ENCODE assay signal across 13 cellular contexts in genomic region chr11:107957109-107957588, GRCh38. TPM values are rescaled to one million over a fixed set of nuclear protein-coding genes. Genes with fewer than 3 reads are reported as not detected.
DNase-seq lines count a peak whose midpoint lies in the region; ATAC-seq and TF ChIP-seq lines count a peak whose summit lies in the region.
"Had no signal": no experiment of that assay in that cellular context is flagged by ENCODE, and none has a peak within 500 bp of the region (broad histone marks: within the 10 kb centered on the region; RNA-seq: fewer than 3 reads in every experiment).

No MANE protein-coding gene starts in this region.

- no peaks in the 10 kb centered on the region for H3K9me3 ChIP-seq in esophagus squamous epithelium

- H3K27me3 Mint-ChIP-seq in endothelial cell (ENCODE audit: unreplicated experiment): no peaks in the 10 kb centered on the region
- peaks cover 15% of the 10 kb centered on the region for H3K27me3 Mint-ChIP-seq in activated naive CD8-positive, alpha-beta T cell treated with anti-CD3 and anti-CD28 coated beads for 36 hours
- H3K27me3 Mint-ChIP-seq: stimulated activated naive B cell treated with anti-CD40 and anti-IgM and Interleukin-4, amounts not matched to agents 10 μg/mL and 1 μg/mL and 100 μg/mL, for 72 hours had no signal

- no peak overlapping the region for H3K4me3 ChIP-seq in esophagus squamous epithelium

- no peaks in the 10 kb centered on the region for H3K36me3 Mint-ChIP-seq in endothelial cell (ENCODE audit: low read depth, unreplicated experiment)
- no peaks in the 10 kb centered on the region for H3K36me3 Mint-ChIP-seq in activated naive CD8-positive, alpha-beta T cell treated with anti-CD3 and anti-CD28 coated beads for 36 hours
- H3K36me3 Mint-ChIP-seq: stimulated activated naive B cell treated with anti-CD40 and anti-IgM and Interleukin-4, amounts not matched to agents 10 μg/mL and 1 μg/mL and 100 μg/mL, for 72 hours had no signal

- DNase-seq in CD1c-positive myeloid dendritic cell (ENCODE audit: extremely low spot score) (peak; percentile 83), NCI-H524 treated with DMSO at 0.1 percent for 48 hours (lab: John Stamatoyannopoulos, UW) (peak; percentile 68), left colon (no peak), endothelial cell (ENCODE audit: low spot score) (no peak), NCI-H1105 treated with DMSO at 0.1 percent for 48 hours (lab: John Stamatoyannopoulos, UW) (no peak), esophagus squamous epithelium (lab: John Stamatoyannopoulos, UW) (no peak)
- no peak for DNase-seq in activated naive CD8-positive, alpha-beta T cell treated with anti-CD3 and anti-CD28 coated beads for 36 hours
- DNase-seq: DND-41; stimulated activated naive B cell treated with anti-CD40 and anti-IgM and Interleukin-4, amounts not matched to agents 10 μg/mL and 1 μg/mL and 100 μg/mL, for 72 hours had no signal

- intact Hi-C loops in left colon (cut with DNase I, micrococcal nuclease) (no loop called here), esophagus squamous epithelium (cut with DNase I) (no loop called here)

- no peak overlapping the region for H3K4me3 Mint-ChIP-seq in endothelial cell (ENCODE audit: unreplicated experiment)
- no peak overlapping the region for H3K4me3 Mint-ChIP-seq in activated naive CD8-positive, alpha-beta T cell treated with anti-CD3 and anti-CD28 coated beads for 36 hours
- H3K4me3 Mint-ChIP-seq: activated T-helper 17 cell treated with anti-CD3 and anti-CD28 coated beads, Interleukin-2, amount 50 U/mL, for 72 hours; stimulated activated naive B cell treated with anti-CD40 and anti-IgM and Interleukin-4, amounts not matched to agents 10 μg/mL and 1 μg/mL and 100 μg/mL, for 72 hours had no signal

- no peaks in the 10 kb centered on the region for H3K9me3 Mint-ChIP-seq in endothelial cell (ENCODE audit: unreplicated experiment)
- no peaks in the 10 kb centered on the region for H3K9me3 Mint-ChIP-seq in activated naive CD8-positive, alpha-beta T cell treated with anti-CD3 and anti-CD28 coated beads for 36 hours
- H3K9me3 Mint-ChIP-seq: activated T-helper 17 cell treated with anti-CD3 and anti-CD28 coated beads, Interleukin-2, amount 50 U/mL, for 72 hours; stimulated activated naive B cell treated with anti-CD40 and anti-IgM and Interleukin-4, amounts not matched to agents 10 μg/mL and 1 μg/mL and 100 μg/mL, for 72 hours had no signal

- peaks cover 0 to 5% (median 0%) of the 10 kb centered on the region in 4 donors for H3K27me3 ChIP-seq in esophagus squamous epithelium

- TF ChIP-seq POLR2A in esophagus squamous epithelium (IDR thresholded peaks at IDR 0.05): no peak

- H3K4me1 ChIP-seq in esophagus squamous epithelium: peaks cover 0 to 4% (median 0%) of the 10 kb centered on the region in 3 donors
- H3K4me1 ChIP-seq: parathyroid adenoma had no signal

- 0 to 5% methylated on average over 1 of the region's 1 CpG for WGBS in esophagus squamous epithelium, 2 donors

- ATAC-seq in GM21515 (IDR thresholded peaks at IDR 0.05; ENCODE audit: unreplicated experiment) (peak; percentile 68), left colon (peak; percentile 27)
- ATAC-seq: activated T-helper 17 cell treated with anti-CD3 and anti-CD28 coated beads, Interleukin-2, amount 50 U/mL, for 72 hours; esophagus mucosa; stimulated activated naive B cell treated with anti-CD40 and anti-IgM and Interleukin-4, amounts not matched to agents 10 μg/mL and 1 μg/mL and 100 μg/mL, for 72 hours had no signal

- no peaks in the 10 kb centered on the region for H3K36me3 ChIP-seq in esophagus squamous epithelium

- peaks cover 12% of the 10 kb centered on the region for H3K4me1 Mint-ChIP-seq in endothelial cell (ENCODE audit: unreplicated experiment)
- peaks cover 3% of the 10 kb centered on the region for H3K4me1 Mint-ChIP-seq in activated naive CD8-positive, alpha-beta T cell treated with anti-CD3 and anti-CD28 coated beads for 36 hours
- H3K4me1 Mint-ChIP-seq: activated T-helper 17 cell treated with anti-CD3 and anti-CD28 coated beads, Interleukin-2, amount 50 U/mL, for 72 hours had no signal

- H3K27ac ChIP-seq in esophagus squamous epithelium: no peak overlapping the region
- H3K27ac ChIP-seq: parathyroid adenoma had no signal

- TF ChIP-seq CTCF in endothelial cell (IDR thresholded peaks at IDR 0.05; ENCODE audit: unreplicated experiment) (no peak), esophagus squamous epithelium (IDR thresholded peaks at IDR 0.05) (no peak)

- H3K27ac Mint-ChIP-seq in endothelial cell (ENCODE audit: unreplicated experiment): no peak overlapping the region
- no peak overlapping the region for H3K27ac Mint-ChIP-seq in activated naive CD8-positive, alpha-beta T cell treated with anti-CD3 and anti-CD28 coated beads for 36 hours
- H3K27ac Mint-ChIP-seq: activated T-helper 17 cell treated with anti-CD3 and anti-CD28 coated beads, Interleukin-2, amount 50 U/mL, for 72 hours; stimulated activated naive B cell treated with anti-CD40 and anti-IgM and Interleukin-4, amounts not matched to agents 10 μg/mL and 1 μg/mL and 100 μg/mL, for 72 hours had no signal

RNA-seq across cellular contexts. Expression of gene RAB39A, which starts 28.9 kb away (rescaled TPM):
- total RNA-seq in left colon (1 to 10 TPM in 1 of 2 donors, under 1 TPM in 1; 0.31 to 1.3 TPM), endothelial cell (ENCODE audit: unreplicated experiment) (2.4 TPM), esophagus squamous epithelium (under 1 TPM in 3 of 4 donors, not detected in 1; 0.13 to 0.95 (median 0.67) TPM)
- under 1 TPM in 1 of 2 experiments, not detected in 1; 0.26 TPM for total RNA-seq in activated naive CD8-positive, alpha-beta T cell treated with anti-CD3 and anti-CD28 coated beads for 36 hours
- total RNA-seq: esophagus mucosa had no signal

RNA-seq across cellular contexts. Expression of gene CUL5, which starts 51.5 kb away (rescaled TPM):
- total RNA-seq in left colon: 10 to 100 TPM; 33.4 to 38.2 TPM
- total RNA-seq in endothelial cell (ENCODE audit: unreplicated experiment): 38.9 TPM
- 10 to 100 TPM; 19.4 to 34.3 (median 31.7) TPM for total RNA-seq in esophagus squamous epithelium
- total RNA-seq in activated naive CD8-positive, alpha-beta T cell treated with anti-CD3 and anti-CD28 coated beads for 36 hours: 10 to 100 TPM; 35.4 to 37.5 TPM

Comparison
In these comparisons a context has a peak if more than half of its experiments do, and no peak if none do; other contexts are left out.
1. DNase-seq: peak in CD1c-positive myeloid dendritic cell (single experiment) and NCI-H524 treated with DMSO at 0.1 percent for 48 hours (single experiment); none in left colon (0 of 2), endothelial cell (single experiment), NCI-H1105 treated with DMSO at 0.1 percent for 48 hours (single experiment), esophagus squamous epithelium (single experiment) and activated naive CD8-positive, alpha-beta T cell treated with anti-CD3 and anti-CD28 coated beads for 36 hours (single experiment).